28 cellular contexts compared by ENCODE assay signal in genomic region chr12:88842314-88842713, GRCh38.
"Had no signal": no experiment of that assay in that cellular context is flagged by ENCODE, and none has a peak within 500 bp of the region (broad histone marks: within the 10 kb centered on the region; RNA-seq: fewer than 3 reads in every experiment).

No MANE protein-coding gene starts in this region.

- H3K27me3 Mint-ChIP-seq: dendritic cell treated with granulocyte-macrophage colony-stimulating factor and Interleukin-4, amounts not matched to agents 40 ng/mL and 50 ng/mL, for 4 days; effector memory CD8-positive, alpha-beta T cell had no signal

- H3K27ac ChIP-seq: colonic mucosa, coronary artery, dorsolateral prefrontal cortex, epithelial cell of prostate, esophagus muscularis mucosa, esophagus squamous epithelium, gastrocnemius medialis, gastroesophageal sphincter, heart left ventricle, heart right ventricle had no signal

- H3K4me1 ChIP-seq: colonic mucosa, esophagus muscularis mucosa, esophagus squamous epithelium, gastrocnemius medialis, gastroesophageal sphincter, heart left ventricle, heart right ventricle had no signal

- H3K27me3 ChIP-seq: colonic mucosa, esophagus muscularis mucosa, esophagus squamous epithelium, gastrocnemius medialis, gastroesophageal sphincter, heart left ventricle, heart right ventricle had no signal

- H3K9me3 ChIP-seq: colonic mucosa, gastrocnemius medialis had no signal

- ATAC-seq: effector memory CD8-positive, alpha-beta T cell; esophagus mucosa; gastrocnemius medialis; gastroesophageal sphincter; heart left ventricle; heart right ventricle had no signal

- H3K27ac Mint-ChIP-seq: dendritic cell treated with granulocyte-macrophage colony-stimulating factor and Interleukin-4, amounts not matched to agents 40 ng/mL and 50 ng/mL, for 4 days; effector memory CD8-positive, alpha-beta T cell; endodermal cell had no signal

- DNase-seq: colonic mucosa; cortex of kidney; dermis blood vessel endothelial cell; dorsolateral prefrontal cortex; effector CD4-positive, alpha-beta T cell; effector CD8-positive, alpha-beta T cell; effector memory CD4-positive, alpha-beta T cell; effector memory CD8-positive, alpha-beta T cell; endodermal cell; erythroblast; esophagus squamous epithelium; foreskin fibroblast; foreskin melanocyte; gastrocnemius medialis; glutamatergic neuron; head of caudate nucleus; heart left ventricle; heart right ventricle had no signal

- H3K4me3 Mint-ChIP-seq: dendritic cell treated with granulocyte-macrophage colony-stimulating factor and Interleukin-4, amounts not matched to agents 40 ng/mL and 50 ng/mL, for 4 days; effector memory CD8-positive, alpha-beta T cell; endodermal cell had no signal

- FAIRE-seq: colon, endometrium, endothelial cell of umbilical vein, frontal cortex had no signal

- H3K36me3 ChIP-seq: colonic mucosa, esophagus muscularis mucosa, esophagus squamous epithelium, gastrocnemius medialis, gastroesophageal sphincter, heart left ventricle, heart right ventricle had no signal

- H3K4me3 ChIP-seq: colonic mucosa, coronary artery, dorsolateral prefrontal cortex, esophagus muscularis mucosa, esophagus squamous epithelium, gastrocnemius medialis, gastroesophageal sphincter, heart left ventricle, heart right ventricle had no signal
